2 cellular contexts compared by ENCODE assay signal in the genomic region with DNA sequence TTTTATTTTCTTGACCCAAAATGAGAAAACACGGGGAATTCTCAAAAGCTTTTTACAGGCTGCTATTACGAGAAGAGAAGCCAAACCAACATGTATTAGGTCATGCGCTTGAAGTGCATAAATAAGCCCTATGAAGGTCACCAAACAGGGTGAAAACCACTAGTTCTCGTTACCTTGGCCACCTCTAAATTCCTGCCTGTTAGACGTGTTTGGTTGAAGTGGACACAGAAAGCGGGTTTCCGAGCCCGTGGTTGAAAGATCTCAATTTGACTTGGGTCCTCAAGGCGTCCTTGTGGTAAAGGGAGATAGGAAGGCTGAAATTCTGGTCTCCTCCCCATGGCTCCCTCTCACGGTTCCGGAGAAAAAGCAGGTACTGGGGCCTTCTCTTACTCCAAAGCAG.
TF ChIP-seq lines count a peak whose summit lies in the region.

No MANE protein-coding gene starts in this region.

TF ChIP-seq in HepG2, 621 proteins besides CTCF, POLR2A, EP300 and RAD21:
- TF ChIP-seq, protein P1, sequence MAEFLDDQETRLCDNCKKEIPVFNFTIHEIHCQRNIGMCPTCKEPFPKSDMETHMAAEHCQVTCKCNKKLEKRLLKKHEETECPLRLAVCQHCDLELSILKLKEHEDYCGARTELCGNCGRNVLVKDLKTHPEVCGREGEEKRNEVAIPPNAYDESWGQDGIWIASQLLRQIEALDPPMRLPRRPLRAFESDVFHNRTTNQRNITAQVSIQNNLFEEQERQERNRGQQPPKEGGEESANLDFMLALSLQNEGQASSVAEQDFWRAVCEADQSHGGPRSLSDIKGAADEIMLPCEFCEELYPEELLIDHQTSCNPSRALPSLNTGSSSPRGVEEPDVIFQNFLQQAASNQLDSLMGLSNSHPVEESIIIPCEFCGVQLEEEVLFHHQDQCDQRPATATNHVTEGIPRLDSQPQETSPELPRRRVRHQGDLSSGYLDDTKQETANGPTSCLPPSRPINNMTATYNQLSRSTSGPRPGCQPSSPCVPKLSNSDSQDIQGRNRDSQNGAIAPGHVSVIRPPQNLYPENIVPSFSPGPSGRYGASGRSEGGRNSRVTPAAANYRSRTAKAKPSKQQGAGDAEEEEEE (CRISPR knock-in tag; IDR thresholded peaks at IDR 0.05; ENCODE audit: borderline replicate concordance) = no peak
- TF ChIP-seq, protein P2, sequence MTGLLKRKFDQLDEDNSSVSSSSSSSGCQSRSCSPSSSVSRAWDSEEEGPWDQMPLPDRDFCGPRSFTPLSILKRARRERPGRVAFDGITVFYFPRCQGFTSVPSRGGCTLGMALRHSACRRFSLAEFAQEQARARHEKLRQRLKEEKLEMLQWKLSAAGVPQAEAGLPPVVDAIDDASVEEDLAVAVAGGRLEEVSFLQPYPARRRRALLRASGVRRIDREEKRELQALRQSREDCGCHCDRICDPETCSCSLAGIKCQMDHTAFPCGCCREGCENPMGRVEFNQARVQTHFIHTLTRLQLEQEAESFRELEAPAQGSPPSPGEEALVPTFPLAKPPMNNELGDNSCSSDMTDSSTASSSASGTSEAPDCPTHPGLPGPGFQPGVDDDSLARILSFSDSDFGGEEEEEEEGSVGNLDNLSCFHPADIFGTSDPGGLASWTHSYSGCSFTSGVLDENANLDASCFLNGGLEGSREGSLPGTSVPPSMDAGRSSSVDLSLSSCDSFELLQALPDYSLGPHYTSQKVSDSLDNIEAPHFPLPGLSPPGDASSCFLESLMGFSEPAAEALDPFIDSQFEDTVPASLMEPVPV (CRISPR knock-in tag; IDR thresholded peaks at IDR 0.05) = no peak
- peak; percentile 39; the same call in 1 of the 2 replicates for TF ChIP-seq EZH2 (conservative IDR thresholded peaks at IDR 0.05; ENCODE audit: low read depth, low read length)
TF ChIP-seq in HepG2: peak in this region for 1.

TF ChIP-seq in K562, 482 proteins besides CTCF, POLR2A, EP300 and RAD21:
- no peak for TF ChIP-seq SOX6 (IDR thresholded peaks at IDR 0.05)
- TF ChIP-seq CBX2 (IDR thresholded peaks at IDR 0.05; ENCODE audit: insufficient read depth, low read length, poor library complexity, severe bottlenecking) = peak; percentile 67
